ENCODE assay signal across 8 cellular contexts in the genomic region with DNA sequence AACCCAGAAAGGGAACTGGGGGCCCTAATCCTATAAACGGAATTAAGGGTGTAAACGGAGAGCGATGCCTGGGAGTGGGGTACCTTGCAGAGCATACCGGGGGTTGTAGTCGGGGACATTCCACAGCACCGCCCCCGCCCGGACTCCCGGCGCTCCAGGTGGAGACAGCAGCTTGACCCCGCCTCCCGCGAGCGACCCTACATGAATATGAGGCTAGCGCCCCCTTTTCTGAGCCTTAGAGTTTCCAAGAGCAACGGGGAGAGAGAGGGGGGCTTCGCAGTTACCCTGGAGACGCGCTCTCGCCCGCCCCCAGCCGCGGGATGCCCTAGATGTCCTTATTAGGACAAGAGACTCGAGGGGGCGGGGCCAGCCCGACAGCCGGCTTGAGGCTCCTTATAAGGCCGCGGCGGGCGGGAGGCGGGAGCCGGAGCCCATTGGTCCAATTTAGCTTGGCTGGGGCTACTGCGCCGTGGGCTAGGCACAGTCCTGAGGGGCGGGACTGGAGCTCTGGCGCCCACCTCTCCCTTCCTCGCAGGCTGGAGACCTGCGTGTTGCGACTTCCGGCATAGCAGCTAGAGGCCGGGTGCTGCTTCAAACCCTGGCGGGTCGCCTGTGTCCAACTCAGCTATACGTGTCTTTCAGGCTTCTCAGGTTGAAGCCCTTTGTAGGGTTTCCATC. TPM values are rescaled to one million over a fixed set of nuclear protein-coding genes. Genes with fewer than 3 reads are reported as not detected.
DNase-seq lines count a peak whose midpoint lies in the region; ATAC-seq and TF ChIP-seq lines count a peak whose summit lies in the region.

No MANE protein-coding gene starts in this region.

- H3K4me3 ChIP-seq in GM08714 (ENCODE audit: low read length) (peak overlapping the region; percentile 82), SK-N-SH (ENCODE audit: low read depth in 2 of 2, low read length in 1 of 2) (peak overlapping the region; percentile 97 to 99)

- DNase-seq in NCI-H1092 (lab: John Stamatoyannopoulos, UW) (peak; percentile 99), SK-N-SH (peak; percentile 90), glomerular endothelial cell (ENCODE audit: extremely low read depth, low read depth, low spot score) (peak; percentile 41), occipital lobe (lab: John Stamatoyannopoulos, UW) (peak; percentile 96)
- DNase-seq in activated naive CD4-positive, alpha-beta T cell treated with anti-CD3 and anti-CD28 coated beads, Interleukin-2, amount 50 U/mL, for 72 hours (ENCODE audit: low spot score in 2 of 2), result peak; percentile 96 to 98

- ATAC-seq in HG02610 (IDR thresholded peaks at IDR 0.05; ENCODE audit: unreplicated experiment), result peak; percentile 62
- peak; percentile 71 to 78 for ATAC-seq in activated naive CD4-positive, alpha-beta T cell treated with anti-CD3 and anti-CD28 coated beads, Interleukin-2, amount 50 U/mL, for 72 hours

- TF ChIP-seq RAD21 in SK-N-SH (IDR thresholded peaks at IDR 0.05; ENCODE audit: low read length), result no peak

- no peaks in the 10 kb centered on the region for H3K27me3 ChIP-seq in SK-N-SH (ENCODE audit: insufficient read depth)

- peaks cover 34 to 51% of the 10 kb centered on the region in 2 experiments for H3K36me3 ChIP-seq in SK-N-SH (replicated peaks in 1 of 2; ENCODE audit: control insufficient read depth in 1 of 2, insufficient read depth in 2 of 2, low read length in 1 of 2)

- H3K9ac ChIP-seq in SK-N-SH, result peak overlapping the region; percentile 86

- H3K27ac Mint-ChIP-seq in activated naive CD4-positive, alpha-beta T cell treated with anti-CD3 and anti-CD28 coated beads, Interleukin-2, amount 50 U/mL, for 72 hours, result peak overlapping the region; percentile 92 to 99

- H3K4me1 ChIP-seq in SK-N-SH (ENCODE audit: control insufficient read depth in 1 of 2, insufficient read depth in 2 of 2, low read depth in 1 of 2, low read length in 1 of 2), result peaks cover 10 to 29% of the 10 kb centered on the region in 2 experiments

- TF ChIP-seq EP300 in SK-N-SH (IDR thresholded peaks at IDR 0.05; ENCODE audit: borderline replicate concordance in 1 of 2, low read depth in 1 of 2, low read length in 1 of 2), result peak in 1 of 2 experiments; percentile 20; a peak in 1 of 4 replicates

- H4K20me1 ChIP-seq in SK-N-SH (ENCODE audit: insufficient read depth), result peaks cover 33% of the 10 kb centered on the region

- WGBS in SK-N-SH (ENCODE audit: low lambda C conversion rate), result 0% methylated on average over 6 of the region's 45 CpGs

- peaks cover 74% of the 10 kb centered on the region for H3K79me2 ChIP-seq in SK-N-SH (ENCODE audit: insufficient read depth)

- H3K9me2 ChIP-seq in SK-N-SH, result no peaks in the 10 kb centered on the region

- POLR2A ChIA-PET in SK-N-SH (lab: Yijun Ruan, JAX), result interaction anchor here (0.7 to 5.0 kb wide), 16 partner anchors 8 to 1081 kb away, joined by 3 to 59 read pairs (median 6); a partner anchor contains a TSS

- peaks cover 49 to 61% of the 10 kb centered on the region in 2 donors for H3K36me3 Mint-ChIP-seq in activated naive CD4-positive, alpha-beta T cell treated with anti-CD3 and anti-CD28 coated beads, Interleukin-2, amount 50 U/mL, for 72 hours

- H3F3A ChIP-seq in SK-N-SH (replicated peaks; ENCODE audit: insufficient read depth), result peaks cover 50% of the 10 kb centered on the region

- H3K9me3 Mint-ChIP-seq in activated naive CD4-positive, alpha-beta T cell treated with anti-CD3 and anti-CD28 coated beads, Interleukin-2, amount 50 U/mL, for 72 hours, result no peaks in the 10 kb centered on the region

- H3K27ac ChIP-seq in SK-N-SH (ENCODE audit: low read depth in 2 of 2, low read length in 1 of 2) (peak overlapping the region; percentile 93), temporal lobe (ENCODE audit: low read depth, low read length) (peak overlapping the region; percentile 95)

- CTCF ChIA-PET in SK-N-SH (lab: Yijun Ruan, JAX), result interaction anchor here (0.7 to 18.4 kb wide), 24 partner anchors 9 to 318 kb away, joined by 3 to 374 read pairs (median 4); a partner anchor contains a TSS

- TF ChIP-seq CTCF in SK-N-SH (IDR thresholded peaks at IDR 0.05), result peak; percentile 25; the same call in 1 of the 2 replicates

- H2AFZ ChIP-seq in SK-N-SH (ENCODE audit: low read depth), result peak overlapping the region; percentile 69; the same call in 1 of the 2 replicates

- H3K4me2 ChIP-seq in SK-N-SH, result peak overlapping the region; percentile 99

- no peaks in the 10 kb centered on the region for H3K9me3 ChIP-seq in SK-N-SH

TF ChIP-seq in SK-N-SH, 30 proteins besides CTCF, POLR2A, EP300 and RAD21 (continues in another document):
- TF ChIP-seq NFIC (IDR thresholded peaks at IDR 0.05; ENCODE audit: borderline replicate concordance), result no peak
- TF ChIP-seq, protein P1, sequence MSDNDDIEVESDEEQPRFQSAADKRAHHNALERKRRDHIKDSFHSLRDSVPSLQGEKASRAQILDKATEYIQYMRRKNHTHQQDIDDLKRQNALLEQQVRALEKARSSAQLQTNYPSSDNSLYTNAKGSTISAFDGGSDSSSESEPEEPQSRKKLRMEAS (IDR thresholded peaks at IDR 0.05; ENCODE audit: low read depth), result peak; percentile 56
- peak; percentile 60; the same call in 1 of the 2 replicates for TF ChIP-seq GABPA (IDR thresholded peaks at IDR 0.05; ENCODE audit: low read depth)
- TF ChIP-seq YY1 (IDR thresholded peaks at IDR 0.05; ENCODE audit: low read depth), result no peak
- no peak for TF ChIP-seq GATA2 (CRISPR knock-in tag; IDR thresholded peaks at IDR 0.05)
- no peak for TF ChIP-seq FOSL2 (IDR thresholded peaks at IDR 0.05; ENCODE audit: borderline replicate concordance, low read depth)
- no peak for TF ChIP-seq RCOR1 (IDR thresholded peaks at IDR 0.05; ENCODE audit: low read length)
- TF ChIP-seq RFX5 (IDR thresholded peaks at IDR 0.05; ENCODE audit: low read length), result no peak
- peak; percentile 66 for TF ChIP-seq ELF1 (IDR thresholded peaks at IDR 0.05)
- TF ChIP-seq, protein P2, sequence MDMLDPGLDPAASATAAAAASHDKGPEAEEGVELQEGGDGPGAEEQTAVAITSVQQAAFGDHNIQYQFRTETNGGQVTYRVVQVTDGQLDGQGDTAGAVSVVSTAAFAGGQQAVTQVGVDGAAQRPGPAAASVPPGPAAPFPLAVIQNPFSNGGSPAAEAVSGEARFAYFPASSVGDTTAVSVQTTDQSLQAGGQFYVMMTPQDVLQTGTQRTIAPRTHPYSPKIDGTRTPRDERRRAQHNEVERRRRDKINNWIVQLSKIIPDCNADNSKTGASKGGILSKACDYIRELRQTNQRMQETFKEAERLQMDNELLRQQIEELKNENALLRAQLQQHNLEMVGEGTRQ (IDR thresholded peaks at IDR 0.05; ENCODE audit: borderline replicate concordance, low read depth, low read length), result no peak
- TF ChIP-seq, protein P3, sequence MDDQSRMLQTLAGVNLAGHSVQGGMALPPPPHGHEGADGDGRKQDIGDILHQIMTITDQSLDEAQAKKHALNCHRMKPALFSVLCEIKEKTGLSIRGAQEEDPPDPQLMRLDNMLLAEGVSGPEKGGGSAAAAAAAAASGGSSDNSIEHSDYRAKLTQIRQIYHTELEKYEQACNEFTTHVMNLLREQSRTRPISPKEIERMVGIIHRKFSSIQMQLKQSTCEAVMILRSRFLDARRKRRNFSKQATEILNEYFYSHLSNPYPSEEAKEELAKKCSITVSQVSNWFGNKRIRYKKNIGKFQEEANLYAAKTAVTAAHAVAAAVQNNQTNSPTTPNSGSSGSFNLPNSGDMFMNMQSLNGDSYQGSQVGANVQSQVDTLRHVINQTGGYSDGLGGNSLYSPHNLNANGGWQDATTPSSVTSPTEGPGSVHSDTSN (IDR thresholded peaks at IDR 0.05), result no peak
- TF ChIP-seq FOXM1 (IDR thresholded peaks at IDR 0.05; ENCODE audit: low read depth), result no peak
- peak; percentile 37 for TF ChIP-seq NRF1 (IDR thresholded peaks at IDR 0.05; ENCODE audit: low read depth, low read length)

RNA-seq across cellular contexts. Expression of a gene that starts 1.0 kb away (rescaled TPM):
- polyA plus RNA-seq in SK-N-SH (2012; rRNA removed), result 39.7 and 58.2 TPM in 2 replicates
- 20.4 and 26.8 TPM in 2 replicates for polyA plus RNA-seq in SK-N-SH (2012; cell fraction: cytosol; rRNA removed)
- 309 and 491 TPM in 2 replicates for polyA plus RNA-seq in SK-N-SH (2012; cell fraction: nucleus; rRNA removed)
- total RNA-seq in activated naive CD4-positive, alpha-beta T cell treated with anti-CD3 and anti-CD28 coated beads, Interleukin-2, amount 50 U/mL, for 72 hours, result 10 to 100 TPM; 63.9 to 64.0 TPM
- total RNA-seq in glomerular endothelial cell (50.4 and 63.4 TPM in 2 replicates), occipital lobe (45.9 TPM), temporal lobe (31.0 TPM)

RNA-seq across cellular contexts. Expression of a gene that starts 1.3 kb away (rescaled TPM):
- polyA plus RNA-seq in SK-N-SH (2012; rRNA removed), result 2,761 and 4,252 TPM in 2 replicates
- polyA plus RNA-seq in SK-N-SH (2012; cell fraction: cytosol; rRNA removed), result 2,515 and 2,544 TPM in 2 replicates
- 1,901 and 2,978 TPM in 2 replicates for polyA plus RNA-seq in SK-N-SH (2012; cell fraction: nucleus; rRNA removed)
- 1,000 to 10,000 TPM in 1 of 2 donors, 100 to 1,000 TPM in 1; 855 to 1,265 TPM for total RNA-seq in activated naive CD4-positive, alpha-beta T cell treated with anti-CD3 and anti-CD28 coated beads, Interleukin-2, amount 50 U/mL, for 72 hours
- total RNA-seq in glomerular endothelial cell (2,090 and 2,212 TPM in 2 replicates), occipital lobe (404 TPM), temporal lobe (666 TPM)

RNA-seq across cellular contexts. Expression of a gene that starts 13.3 kb away (rescaled TPM):
- 194 and 203 TPM in 2 replicates for polyA plus RNA-seq in SK-N-SH (2012; rRNA removed)
- polyA plus RNA-seq in SK-N-SH (2012; cell fraction: cytosol; rRNA removed), result 81.0 and 118 TPM in 2 replicates
- polyA plus RNA-seq in SK-N-SH (2012; cell fraction: nucleus; rRNA removed), result 444 and 585 TPM in 2 replicates
- 10 to 100 TPM; 15.2 to 41.8 TPM for total RNA-seq in activated naive CD4-positive, alpha-beta T cell treated with anti-CD3 and anti-CD28 coated beads, Interleukin-2, amount 50 U/mL, for 72 hours
- total RNA-seq in glomerular endothelial cell (81.9 TPM in 2 replicates), occipital lobe (13.3 TPM), temporal lobe (8.4 TPM)

RNA-seq across cellular contexts. Expression of a gene that starts 20.4 kb away (rescaled TPM):
- 0.49 and 0.68 TPM in 2 replicates for polyA plus RNA-seq in SK-N-SH (2012; rRNA removed)
- 0.22 and 0.29 TPM in 2 replicates for polyA plus RNA-seq in SK-N-SH (2012; cell fraction: cytosol; rRNA removed)
- 0.59 and 0.62 TPM in 2 replicates for polyA plus RNA-seq in SK-N-SH (2012; cell fraction: nucleus; rRNA removed)
- total RNA-seq in activated naive CD4-positive, alpha-beta T cell treated with anti-CD3 and anti-CD28 coated beads, Interleukin-2, amount 50 U/mL, for 72 hours, result 10 to 100 TPM in 1 of 2 donors, 1 to 10 TPM in 1; 2.2 to 16.8 TPM
- 0.35 TPM in 1 of 2 replicates, not detected in the other for total RNA-seq in glomerular endothelial cell
- total RNA-seq in occipital lobe, result not detected
- not detected for total RNA-seq in temporal lobe

RNA-seq across cellular contexts. Expression of a gene that starts 25.5 kb away (rescaled TPM):
- polyA plus RNA-seq in SK-N-SH (2012; rRNA removed), result 0.81 and 1.0 TPM in 2 replicates
- polyA plus RNA-seq in SK-N-SH (2012; cell fraction: cytosol; rRNA removed), result 0.39 and 0.58 TPM in 2 replicates
- 5.2 and 6.4 TPM in 2 replicates for polyA plus RNA-seq in SK-N-SH (2012; cell fraction: nucleus; rRNA removed)
- 1 to 10 TPM; 3.8 to 5.0 TPM for total RNA-seq in activated naive CD4-positive, alpha-beta T cell treated with anti-CD3 and anti-CD28 coated beads, Interleukin-2, amount 50 U/mL, for 72 hours
- total RNA-seq in glomerular endothelial cell (0.63 TPM in 1 of 2 replicates, not detected in the other), occipital lobe (7.3 TPM), temporal lobe (10.8 TPM)

Comparison
In these comparisons a context has a peak if more than half of its experiments do, and no peak if none do; other contexts are left out.
1. Peak in every context shown above with its lines: DNase-seq, ATAC-seq, H3K4me3 ChIP-seq and H3K27ac ChIP-seq.
2. DNase-seq: peak in every context shown above with its lines; median percentile 99 in NCI-H1092; 97 in activated naive CD4-positive, alpha-beta T cell treated with anti-CD3 and anti-CD28 coated beads, Interleukin-2, amount 50 U/mL, for 72 hours; 96 in occipital lobe; 90 in SK-N-SH; 41 in glomerular endothelial cell.